Comparison of ENCODE assay signal across 1 cellular context in the genomic region with DNA sequence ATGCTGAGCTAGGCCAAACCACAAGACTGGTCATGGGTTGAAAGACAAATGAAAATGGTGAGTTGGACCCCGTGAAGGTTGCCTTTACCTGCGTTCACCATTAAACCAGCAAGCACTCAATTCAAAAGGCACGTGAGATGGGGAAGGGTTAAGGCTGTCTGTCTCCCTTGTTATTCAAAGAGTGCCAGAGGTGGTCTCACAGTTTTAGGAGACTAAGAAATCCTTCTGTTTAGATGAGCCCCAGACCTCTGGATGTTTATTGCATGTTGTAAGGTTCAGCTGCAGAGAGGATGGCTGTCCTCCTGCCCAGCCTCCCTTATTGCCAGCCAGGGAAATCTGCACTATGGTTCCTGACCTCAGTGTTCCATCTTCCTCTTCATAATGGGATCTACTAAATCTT.
TF ChIP-seq lines count a peak whose summit lies in the region.

No MANE protein-coding gene starts in this region.

TF ChIP-seq in SK-N-SH, 30 proteins besides CTCF, POLR2A, EP300 and RAD21 (continued from another document):
- TF ChIP-seq, protein P1, sequence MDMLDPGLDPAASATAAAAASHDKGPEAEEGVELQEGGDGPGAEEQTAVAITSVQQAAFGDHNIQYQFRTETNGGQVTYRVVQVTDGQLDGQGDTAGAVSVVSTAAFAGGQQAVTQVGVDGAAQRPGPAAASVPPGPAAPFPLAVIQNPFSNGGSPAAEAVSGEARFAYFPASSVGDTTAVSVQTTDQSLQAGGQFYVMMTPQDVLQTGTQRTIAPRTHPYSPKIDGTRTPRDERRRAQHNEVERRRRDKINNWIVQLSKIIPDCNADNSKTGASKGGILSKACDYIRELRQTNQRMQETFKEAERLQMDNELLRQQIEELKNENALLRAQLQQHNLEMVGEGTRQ (IDR thresholded peaks at IDR 0.05; ENCODE audit: borderline replicate concordance, low read depth, low read length), result no peak
- no peak for TF ChIP-seq JUND (IDR thresholded peaks at IDR 0.05)
- TF ChIP-seq RFX5 (IDR thresholded peaks at IDR 0.05; ENCODE audit: low read length), result no peak
- TF ChIP-seq, protein P2, sequence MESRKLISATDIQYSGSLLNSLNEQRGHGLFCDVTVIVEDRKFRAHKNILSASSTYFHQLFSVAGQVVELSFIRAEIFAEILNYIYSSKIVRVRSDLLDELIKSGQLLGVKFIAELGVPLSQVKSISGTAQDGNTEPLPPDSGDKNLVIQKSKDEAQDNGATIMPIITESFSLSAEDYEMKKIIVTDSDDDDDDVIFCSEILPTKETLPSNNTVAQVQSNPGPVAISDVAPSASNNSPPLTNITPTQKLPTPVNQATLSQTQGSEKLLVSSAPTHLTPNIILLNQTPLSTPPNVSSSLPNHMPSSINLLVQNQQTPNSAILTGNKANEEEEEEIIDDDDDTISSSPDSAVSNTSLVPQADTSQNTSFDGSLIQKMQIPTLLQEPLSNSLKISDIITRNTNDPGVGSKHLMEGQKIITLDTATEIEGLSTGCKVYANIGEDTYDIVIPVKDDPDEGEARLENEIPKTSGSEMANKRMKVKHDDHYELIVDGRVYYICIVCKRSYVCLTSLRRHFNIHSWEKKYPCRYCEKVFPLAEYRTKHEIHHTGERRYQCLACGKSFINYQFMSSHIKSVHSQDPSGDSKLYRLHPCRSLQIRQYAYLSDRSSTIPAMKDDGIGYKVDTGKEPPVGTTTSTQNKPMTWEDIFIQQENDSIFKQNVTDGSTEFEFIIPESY (IDR thresholded peaks at IDR 0.05; ENCODE audit: borderline replicate concordance, low read depth), result no peak
